38 cellular contexts compared by ENCODE assay signal in the genomic region with DNA sequence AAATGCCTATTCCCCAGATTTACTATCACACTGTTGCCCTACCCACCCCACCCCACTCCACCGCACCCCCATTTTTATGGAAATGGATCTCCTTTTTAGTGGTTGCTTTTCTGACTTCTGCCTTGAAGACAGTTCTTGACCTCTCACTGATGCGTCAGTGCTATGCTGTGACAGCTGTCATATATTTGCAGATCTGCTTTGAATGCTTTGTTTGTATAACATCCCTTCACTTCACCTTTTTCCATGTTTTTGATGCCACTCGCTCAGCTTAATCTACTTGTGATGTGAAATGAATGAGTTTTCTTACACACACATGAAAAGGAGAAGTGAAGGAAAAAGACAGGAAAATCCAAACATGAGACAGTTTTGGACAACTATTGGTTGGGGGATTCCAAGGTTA.
"Had no signal": no experiment of that assay in that cellular context is flagged by ENCODE, and none has a peak within 500 bp of the region (broad histone marks: within the 10 kb centered on the region; RNA-seq: fewer than 3 reads in every experiment).

No MANE protein-coding gene starts in this region.

- H3K9me3 Mint-ChIP-seq: activated CD4-positive, alpha-beta memory T cell treated with anti-CD3 and anti-CD28 coated beads, Interleukin-2, amount 10 ng/mL, durations not matched to agents 7 days and 5 days; activated naive CD4-positive, alpha-beta T cell treated with anti-CD3 and anti-CD28 coated beads, Interleukin-2, amount 10 ng/mL, durations not matched to agents 7 days and 5 days had no signal

- DNase-seq: activated CD4-positive, alpha-beta memory T cell treated with anti-CD3 and anti-CD28 coated beads, Interleukin-2, amount 10 ng/mL, durations not matched to agents 7 days and 5 days; activated CD4-positive, alpha-beta T cell treated with anti-CD3 and anti-CD28 coated beads for 1 hour; activated CD4-positive, alpha-beta T cell treated with anti-CD3 and anti-CD28 coated beads for 48 hours; activated CD4-positive, CD25-positive, alpha-beta regulatory T cell; activated CD8-positive, alpha-beta memory T cell treated with anti-CD3 and anti-CD28 coated beads for 24 hours; activated CD8-positive, alpha-beta memory T cell treated with anti-CD3 and anti-CD28 coated beads, Interleukin-2, amount 10 ng/mL, durations not matched to agents 7 days and 5 days; activated CD8-positive, alpha-beta memory T cell treated with anti-CD3 and anti-CD28 coated beads, Interleukin-2, amount 50 U/mL, for 48 hours; activated effector memory CD4-positive, alpha-beta T cell treated with Interleukin-2 at 50 U/mL for 16 hours; activated naive CD4-positive, alpha-beta T cell treated with anti-CD3 and anti-CD28 coated beads, Interleukin-2, amount 10 ng/mL, durations not matched to agents 7 days and 5 days; activated naive CD8-positive, alpha-beta T cell treated with anti-CD3 and anti-CD28 coated beads, Interleukin-2, amount 50 U/mL, for 24 hours; activated T-cell treated with anti-CD3 and anti-CD28 coated beads, Interleukin-2, amount 50 U/mL, for 48 hours; anterior cingulate cortex; caudate nucleus; cerebellar nuclear complex; Kasumi-1; KG1; MG63; NCI-H1048; NCI-H1105 treated with DMSO at 0.1 percent for 48 hours; NCI-H1436; NCI-H187; NCI-H2029 treated with DMSO at 0.1 percent for 48 hours; NCI-H2107; NCI-H510A; NCI-H526; NCI-H82; NK-92 treated with Interleukin-12 subunit alpha and Interleukin-12 subunit beta, amount 100 ng/mL, for 24 hours; PC-3; Peyer's patch; RPMI8226; SW 1271; T-helper 1 cell; T-helper 2 cell; T-helper 9 cell; WERI-Rb-1 had no signal

- H3K4me3 Mint-ChIP-seq: activated CD4-positive, alpha-beta memory T cell treated with anti-CD3 and anti-CD28 coated beads, Interleukin-2, amount 10 ng/mL, durations not matched to agents 7 days and 5 days; activated CD8-positive, alpha-beta memory T cell treated with anti-CD3 and anti-CD28 coated beads, Interleukin-2, amount 10 ng/mL, durations not matched to agents 7 days and 5 days; activated naive CD4-positive, alpha-beta T cell treated with anti-CD3 and anti-CD28 coated beads, Interleukin-2, amount 10 ng/mL, durations not matched to agents 7 days and 5 days; activated naive CD8-positive, alpha-beta T cell; activated naive CD8-positive, alpha-beta T cell treated with anti-CD3 and anti-CD28 coated beads, Interleukin-2, amount 50 U/mL, for 24 hours; brain had no signal

- H3K27me3 Mint-ChIP-seq: activated CD4-positive, alpha-beta memory T cell treated with anti-CD3 and anti-CD28 coated beads, Interleukin-2, amount 10 ng/mL, durations not matched to agents 7 days and 5 days; activated CD8-positive, alpha-beta memory T cell treated with anti-CD3 and anti-CD28 coated beads, Interleukin-2, amount 10 ng/mL, durations not matched to agents 7 days and 5 days; activated naive CD4-positive, alpha-beta T cell treated with anti-CD3 and anti-CD28 coated beads, Interleukin-2, amount 10 ng/mL, durations not matched to agents 7 days and 5 days; activated naive CD8-positive, alpha-beta T cell; activated naive CD8-positive, alpha-beta T cell treated with anti-CD3 and anti-CD28 coated beads, Interleukin-2, amount 50 U/mL, for 24 hours; brain had no signal

- H3K4me1 Mint-ChIP-seq: activated CD4-positive, alpha-beta memory T cell treated with anti-CD3 and anti-CD28 coated beads, Interleukin-2, amount 10 ng/mL, durations not matched to agents 7 days and 5 days; activated CD8-positive, alpha-beta memory T cell treated with anti-CD3 and anti-CD28 coated beads, Interleukin-2, amount 10 ng/mL, durations not matched to agents 7 days and 5 days; activated naive CD4-positive, alpha-beta T cell treated with anti-CD3 and anti-CD28 coated beads, Interleukin-2, amount 10 ng/mL, durations not matched to agents 7 days and 5 days; activated naive CD8-positive, alpha-beta T cell treated with anti-CD3 and anti-CD28 coated beads, Interleukin-2, amount 50 U/mL, for 24 hours had no signal

- H3K27ac Mint-ChIP-seq: activated CD4-positive, alpha-beta memory T cell treated with anti-CD3 and anti-CD28 coated beads, Interleukin-2, amount 10 ng/mL, durations not matched to agents 7 days and 5 days; activated CD8-positive, alpha-beta memory T cell treated with anti-CD3 and anti-CD28 coated beads, Interleukin-2, amount 10 ng/mL, durations not matched to agents 7 days and 5 days; activated naive CD4-positive, alpha-beta T cell treated with anti-CD3 and anti-CD28 coated beads, Interleukin-2, amount 10 ng/mL, durations not matched to agents 7 days and 5 days; activated naive CD8-positive, alpha-beta T cell; activated naive CD8-positive, alpha-beta T cell treated with anti-CD3 and anti-CD28 coated beads, Interleukin-2, amount 50 U/mL, for 24 hours; brain had no signal

- H3K36me3 Mint-ChIP-seq: activated CD8-positive, alpha-beta memory T cell treated with anti-CD3 and anti-CD28 coated beads, Interleukin-2, amount 10 ng/mL, durations not matched to agents 7 days and 5 days; activated naive CD4-positive, alpha-beta T cell treated with anti-CD3 and anti-CD28 coated beads, Interleukin-2, amount 10 ng/mL, durations not matched to agents 7 days and 5 days; activated naive CD8-positive, alpha-beta T cell; brain had no signal

- FAIRE-seq: bronchial epithelial cell had no signal
